In genomic region chr3:105829229-105829628, GRCh38 we compare ENCODE assay signal across 10 cellular contexts. TPM values are rescaled to one million over a fixed set of nuclear protein-coding genes. Genes with fewer than 3 reads are reported as not detected.
DNase-seq lines count a peak whose midpoint lies in the region; ATAC-seq and TF ChIP-seq lines count a peak whose summit lies in the region.
"Had no signal": no experiment of that assay in that cellular context is flagged by ENCODE, and none has a peak within 500 bp of the region (broad histone marks: within the 10 kb centered on the region; RNA-seq: fewer than 3 reads in every experiment).

No MANE protein-coding gene starts in this region.

- CTCF ChIA-PET in activated CD8-positive, alpha-beta memory T cell treated with anti-CD3 and anti-CD28 coated beads, Interleukin-2, amount 10 ng/mL, durations not matched to agents 7 days and 5 days (lab: Charles Lee) = interaction anchor here (0.6 to 1.7 kb wide), 6 partner anchors 9 to 48 kb away, joined by 3 to 8 read pairs (median 3); no protein-coding TSS in a partner anchor

- in situ Hi-C loops in ACHN (cut with HindIII; ENCODE audit: low pct_ligation_motif_present, low pct_unique_long_range_greater_than_20kb, low sequenced_read_pairs) = no loop called here

- H3K4me1 Mint-ChIP-seq in activated CD8-positive, alpha-beta memory T cell treated with anti-CD3 and anti-CD28 coated beads, Interleukin-2, amount 10 ng/mL, durations not matched to agents 7 days and 5 days = peaks cover 79% of the 10 kb centered on the region

- no peaks in the 10 kb centered on the region for H3K9me3 Mint-ChIP-seq in activated CD8-positive, alpha-beta memory T cell treated with anti-CD3 and anti-CD28 coated beads, Interleukin-2, amount 10 ng/mL, durations not matched to agents 7 days and 5 days (ENCODE audit: low read depth)

- H3K36me3 Mint-ChIP-seq in activated CD8-positive, alpha-beta memory T cell treated with anti-CD3 and anti-CD28 coated beads, Interleukin-2, amount 10 ng/mL, durations not matched to agents 7 days and 5 days = peaks cover 52% of the 10 kb centered on the region

- DNase-seq in stimulated activated CD4-positive, alpha-beta T cell treated with anti-CD3 and anti-CD28 coated beads, Interleukin-1b, Interleukin-23, amount 100 ng/mL, for 48 hours = peak; percentile 45
- DNase-seq in stimulated activated CD4-positive, alpha-beta T cell treated with anti-CD3 and anti-CD28 coated beads, Interleukin-12 subunit alpha, Interleukin-12 subunit beta, amount 100 ng/mL, for 4 hours = no peak
- peak; percentile 60 for DNase-seq in activated CD8-positive, alpha-beta memory T cell treated with anti-CD3 and anti-CD28 coated beads, Interleukin-2, amount 10 ng/mL, durations not matched to agents 7 days and 5 days
- DNase-seq in fibroblast of mammary gland (ENCODE audit: low read depth) (peak; percentile 56), NCI-H128 (lab: John Stamatoyannopoulos, UW; ENCODE audit: unreplicated experiment) (no peak), NCI-H345 treated with DMSO at 0.1 percent for 48 hours (lab: John Stamatoyannopoulos, UW; ENCODE audit: unreplicated experiment) (no peak), NCI-H2227 (lab: John Stamatoyannopoulos, UW; ENCODE audit: unreplicated experiment) (no peak), ACHN (no peak)
- DNase-seq: NK-92 treated with Interleukin-12 subunit alpha and Interleukin-12 subunit beta, amount 100 ng/mL, for 24 hours; transverse colon had no signal

- H3K27me3 Mint-ChIP-seq in activated CD8-positive, alpha-beta memory T cell treated with anti-CD3 and anti-CD28 coated beads, Interleukin-2, amount 10 ng/mL, durations not matched to agents 7 days and 5 days = no peaks in the 10 kb centered on the region

- no peak overlapping the region for H3K4me3 ChIP-seq in fibroblast of mammary gland (ENCODE audit: control insufficient read depth, low read depth, low read length)
- H3K4me3 ChIP-seq: transverse colon had no signal

- peak; percentile 13 for ATAC-seq in activated CD8-positive, alpha-beta memory T cell treated with anti-CD3 and anti-CD28 coated beads, Interleukin-2, amount 10 ng/mL, durations not matched to agents 7 days and 5 days

- no peak for TF ChIP-seq CTCF in fibroblast of mammary gland (conservative IDR thresholded peaks at IDR 0.05; ENCODE audit: control insufficient read depth, insufficient read depth, low read depth, low read length)

- H3K27ac Mint-ChIP-seq in activated CD8-positive, alpha-beta memory T cell treated with anti-CD3 and anti-CD28 coated beads, Interleukin-2, amount 10 ng/mL, durations not matched to agents 7 days and 5 days = peak overlapping the region; percentile 88

- H3K4me3 Mint-ChIP-seq in activated CD8-positive, alpha-beta memory T cell treated with anti-CD3 and anti-CD28 coated beads, Interleukin-2, amount 10 ng/mL, durations not matched to agents 7 days and 5 days = peak overlapping the region; percentile 43

RNA-seq across cellular contexts. Expression of gene CBLB, which starts 39.6 kb away (rescaled TPM):
- total RNA-seq in activated CD8-positive, alpha-beta memory T cell treated with anti-CD3 and anti-CD28 coated beads, Interleukin-2, amount 10 ng/mL, durations not matched to agents 7 days and 5 days = 100 to 1,000 TPM; 125 to 158 TPM

Comparison
In these comparisons a context has a peak if more than half of its experiments do, and no peak if none do; other contexts are left out.
1. DNase-seq: peak in stimulated activated CD4-positive, alpha-beta T cell treated with anti-CD3 and anti-CD28 coated beads, Interleukin-1b, Interleukin-23, amount 100 ng/mL, for 48 hours (single experiment), activated CD8-positive, alpha-beta memory T cell treated with anti-CD3 and anti-CD28 coated beads, Interleukin-2, amount 10 ng/mL, durations not matched to agents 7 days and 5 days (single experiment) and fibroblast of mammary gland (single experiment); none in stimulated activated CD4-positive, alpha-beta T cell treated with anti-CD3 and anti-CD28 coated beads, Interleukin-12 subunit alpha, Interleukin-12 subunit beta, amount 100 ng/mL, for 4 hours (single experiment), NCI-H128 (single experiment), NCI-H345 treated with DMSO at 0.1 percent for 48 hours (single experiment), NCI-H2227 (single experiment) and ACHN (single experiment).